Comparison of ENCODE assay signal across 27 cellular contexts in genomic region chr3:168102735-168103410, GRCh38.
"Had no signal": no experiment of that assay in that cellular context is flagged by ENCODE, and none has a peak within 500 bp of the region (broad histone marks: within the 10 kb centered on the region; RNA-seq: fewer than 3 reads in every experiment).

No MANE protein-coding gene starts in this region.

- FAIRE-seq: endothelial cell of umbilical vein, keratinocyte had no signal

- H3K27ac Mint-ChIP-seq: activated B cell treated with CpG ODN at 0.5 μM for 24 hours; activated CD4-positive, alpha-beta T cell treated with anti-CD3 and anti-CD28 coated beads for 36 hours; activated naive CD4-positive, alpha-beta T cell treated with anti-CD3 and anti-CD28 coated beads for 36 hours; activated naive CD8-positive, alpha-beta T cell treated with anti-CD3 and anti-CD28 coated beads for 36 hours; brain; nephron progenitor cell; stimulated activated effector memory CD8-positive, alpha-beta T cell treated with anti-CD3 and anti-CD28 coated beads, Interleukin-12 subunit alpha, Interleukin-12 subunit beta, amount 100 ng/mL, for 72 hours; stimulated activated naive CD8-positive, alpha-beta T cell treated with anti-CD3 and anti-CD28 coated beads, Interleukin-15, Interleukin-2, amounts not matched to agents 100 ng/mL and 50 ng/mL, for 24 hours; T-cell had no signal

- H3K79me2 ChIP-seq: hepatocyte had no signal

- H3K36me3 ChIP-seq: adrenal gland, gastroesophageal sphincter, neutrophil, thoracic aorta, vagina had no signal

- H3K27me3 ChIP-seq: adrenal gland, gastroesophageal sphincter, hepatocyte, neutrophil, vagina had no signal

- H3K9me3 Mint-ChIP-seq: nephron progenitor cell had no signal

- H3K4me3 Mint-ChIP-seq: activated B cell treated with CpG ODN at 0.5 μM for 24 hours; activated CD4-positive, alpha-beta T cell treated with anti-CD3 and anti-CD28 coated beads for 36 hours; activated naive CD4-positive, alpha-beta T cell treated with anti-CD3 and anti-CD28 coated beads for 36 hours; activated naive CD8-positive, alpha-beta T cell treated with anti-CD3 and anti-CD28 coated beads for 36 hours; brain; nephron progenitor cell; stimulated activated effector memory CD8-positive, alpha-beta T cell treated with anti-CD3 and anti-CD28 coated beads, Interleukin-12 subunit alpha, Interleukin-12 subunit beta, amount 100 ng/mL, for 72 hours; stimulated activated naive CD8-positive, alpha-beta T cell treated with anti-CD3 and anti-CD28 coated beads, Interleukin-15, Interleukin-2, amounts not matched to agents 100 ng/mL and 50 ng/mL, for 24 hours; T-cell had no signal

- H2AFZ ChIP-seq: hepatocyte had no signal

- H3K4me1 ChIP-seq: adrenal gland, gastroesophageal sphincter, vagina had no signal

- H3K4me1 Mint-ChIP-seq: activated B cell treated with CpG ODN at 0.5 μM for 24 hours; activated CD4-positive, alpha-beta T cell treated with anti-CD3 and anti-CD28 coated beads for 36 hours; activated naive CD8-positive, alpha-beta T cell treated with anti-CD3 and anti-CD28 coated beads for 36 hours; brain; nephron progenitor cell; stimulated activated effector memory CD8-positive, alpha-beta T cell treated with anti-CD3 and anti-CD28 coated beads, Interleukin-12 subunit alpha, Interleukin-12 subunit beta, amount 100 ng/mL, for 72 hours; T-cell had no signal

- H3K4me2 ChIP-seq: hepatocyte had no signal

- DNase-seq: activated B cell treated with CpG ODN at 0.5 μM for 24 hours; activated CD4-positive, alpha-beta T cell treated with anti-CD3 and anti-CD28 coated beads for 36 hours; activated CD4-positive, alpha-beta T cell treated with anti-CD3 and anti-CD28 coated beads, Interleukin-2, amount 50 U/mL, for 4 hours; activated effector memory CD4-positive, alpha-beta T cell treated with Interleukin-2 at 50 U/mL for 16 hours; activated naive CD4-positive, alpha-beta T cell treated with anti-CD3 and anti-CD28 coated beads for 36 hours; activated naive CD8-positive, alpha-beta T cell treated with anti-CD3 and anti-CD28 coated beads for 36 hours; activated T-cell treated with anti-CD3 and anti-CD28 coated beads for 4 hours; adrenal gland; aorta; caudate nucleus; nephron progenitor cell; stimulated activated CD4-positive, alpha-beta T cell treated with anti-CD3 and anti-CD28 coated beads, Interleukin-12 subunit alpha, Interleukin-12 subunit beta, amount 100 ng/mL, for 4 hours; stimulated activated CD4-positive, alpha-beta T cell treated with anti-CD3 and anti-CD28 coated beads, Interleukin-4, amount 100 ng/mL, for 24 hours; T-cell; trophoblast cell had no signal

- H3K27ac ChIP-seq: adrenal gland, gastroesophageal sphincter, hepatocyte, neutrophil, skin epidermis, thoracic aorta, vagina had no signal

- ATAC-seq: activated CD4-positive, alpha-beta T cell treated with anti-CD3 and anti-CD28 coated beads for 36 hours; gastroesophageal sphincter; sciatic nerve; stimulated activated effector memory CD8-positive, alpha-beta T cell treated with anti-CD3 and anti-CD28 coated beads, Interleukin-12 subunit alpha, Interleukin-12 subunit beta, amount 100 ng/mL, for 72 hours; T-cell had no signal

- H3K4me3 ChIP-seq: adrenal gland, gastroesophageal sphincter, hepatocyte, skin epidermis, thoracic aorta, vagina had no signal

- H3K9me3 ChIP-seq: adrenal gland, neutrophil, thoracic aorta, vagina had no signal

- H3K36me3 Mint-ChIP-seq: activated naive CD8-positive, alpha-beta T cell treated with anti-CD3 and anti-CD28 coated beads for 36 hours; brain; stimulated activated effector memory CD8-positive, alpha-beta T cell treated with anti-CD3 and anti-CD28 coated beads, Interleukin-12 subunit alpha, Interleukin-12 subunit beta, amount 100 ng/mL, for 72 hours; T-cell had no signal
